Comparison of ENCODE assay signal across 15 cellular contexts in genomic region chr6:87484491-87484890, GRCh38. TPM values are rescaled to one million over a fixed set of nuclear protein-coding genes. Genes with fewer than 3 reads are reported as not detected.
DNase-seq lines count a peak whose midpoint lies in the region; ATAC-seq and TF ChIP-seq lines count a peak whose summit lies in the region.
"Had no signal": no experiment of that assay in that cellular context is flagged by ENCODE, and none has a peak within 500 bp of the region (broad histone marks: within the 10 kb centered on the region; RNA-seq: fewer than 3 reads in every experiment).

No MANE protein-coding gene starts in this region.

- peaks cover 9% of the 10 kb centered on the region for H3K4me1 Mint-ChIP-seq in chondrocyte (ENCODE audit: low read depth)
- no peaks in the 10 kb centered on the region for H3K4me1 Mint-ChIP-seq in activated naive CD8-positive, alpha-beta T cell treated with anti-CD3 and anti-CD28 coated beads, Interleukin-2, amount 50 U/mL, for 24 hours
- H3K4me1 Mint-ChIP-seq in CD8-positive, alpha-beta T cell (ENCODE audit: low read depth) = peaks cover 3% of the 10 kb centered on the region

- H3K9me3 Mint-ChIP-seq in chondrocyte (ENCODE audit: low read depth) = peaks cover 4% of the 10 kb centered on the region
- no peaks in the 10 kb centered on the region for H3K9me3 Mint-ChIP-seq in activated naive CD8-positive, alpha-beta T cell treated with anti-CD3 and anti-CD28 coated beads, Interleukin-2, amount 50 U/mL, for 24 hours
- no peaks in the 10 kb centered on the region for H3K9me3 Mint-ChIP-seq in CD8-positive, alpha-beta T cell

- POLR2A ChIA-PET in HEK293 (lab: Yijun Ruan, JAX) (no interaction called here), RWPE1 (lab: Yijun Ruan, JAX; ENCODE audit: low non-redundant PET) (no interaction called here)
- POLR2A ChIA-PET in CD8-positive, alpha-beta T cell (lab: Charles Lee) = no interaction called here

- no peak overlapping the region for H3K4me3 Mint-ChIP-seq in chondrocyte (ENCODE audit: unreplicated experiment)
- no peak overlapping the region for H3K4me3 Mint-ChIP-seq in activated naive CD8-positive, alpha-beta T cell treated with anti-CD3 and anti-CD28 coated beads, Interleukin-2, amount 50 U/mL, for 24 hours
- H3K4me3 Mint-ChIP-seq in CD8-positive, alpha-beta T cell = no peak overlapping the region

- CTCF ChIA-PET in HEK293 (lab: Yijun Ruan, JAX) (no interaction called here), RWPE1 (lab: Yijun Ruan, JAX) (no interaction called here)
- CTCF ChIA-PET in CD8-positive, alpha-beta T cell (lab: Charles Lee) = no interaction called here

- H3K36me3 Mint-ChIP-seq in chondrocyte (ENCODE audit: low read depth) = peaks cover 5% of the 10 kb centered on the region
- H3K36me3 Mint-ChIP-seq in activated naive CD8-positive, alpha-beta T cell treated with anti-CD3 and anti-CD28 coated beads, Interleukin-2, amount 50 U/mL, for 24 hours (ENCODE audit: low read depth) = peaks cover 6% of the 10 kb centered on the region
- H3K36me3 Mint-ChIP-seq in CD8-positive, alpha-beta T cell = peaks cover 19% of the 10 kb centered on the region

- H3K27ac ChIP-seq in HEK293 (ENCODE audit: extremely low read depth, low read depth, low read length) (no peak overlapping the region), RWPE1 (no peak overlapping the region)
- no peak overlapping the region for H3K27ac ChIP-seq in CD8-positive, alpha-beta T cell (ENCODE audit: low read depth, low read length)
- H3K27ac ChIP-seq: C4-2B, SK-N-MC had no signal

- peak; percentile 46 for DNase-seq in RWPE1 (ENCODE audit: low spot score)
- no peak for DNase-seq in chondrocyte (ENCODE audit: low spot score)
- no peak for DNase-seq in left colon
- DNase-seq in ecto neural progenitor cell (ENCODE audit: low spot score) = no peak
- DNase-seq in anterior cingulate cortex (lab: John Stamatoyannopoulos, UW) = no peak
- DNase-seq in activated naive CD8-positive, alpha-beta T cell treated with anti-CD3 and anti-CD28 coated beads, Interleukin-2, amount 50 U/mL, for 24 hours = no peak
- DNase-seq in CD8-positive, alpha-beta T cell = no peak
- DNase-seq: DMS 273 treated with DMSO at 0.1 percent for 48 hours, NCI-H1436, NCI-H2029, NCI-H510A had no signal

- intact Hi-C loops in left colon (cut with DNase I, micrococcal nuclease) = no loop called here
- intact Hi-C loops in CD8-positive, alpha-beta T cell (cut with DNase I, micrococcal nuclease) = no loop called here

- H3K36me3 ChIP-seq in HEK293 (ENCODE audit: control insufficient read depth in 2 of 2, insufficient read depth in 1 of 2, low read length in 2 of 2) = peaks cover 0 to 14% of the 10 kb centered on the region in 2 experiments; a peak in 1 of 3 replicates
- no peaks in the 10 kb centered on the region for H3K36me3 ChIP-seq in CD8-positive, alpha-beta T cell (ENCODE audit: insufficient read depth, low read length)

- TF ChIP-seq CTCF in HEK293 (tag by site-specific recombination; IDR thresholded peaks at IDR 0.05) (no peak), RWPE1 (conservative IDR thresholded peaks at IDR 0.05; ENCODE audit: low read depth) (no peak), chondrocyte (IDR thresholded peaks at IDR 0.05) (no peak)
- TF ChIP-seq CTCF in CD8-positive, alpha-beta T cell (IDR thresholded peaks at IDR 0.05) = no peak

- H3K27me3 ChIP-seq in CD8-positive, alpha-beta T cell (ENCODE audit: insufficient read depth, low read length) = no peaks in the 10 kb centered on the region

- ATAC-seq in left colon = peak; percentile 87
- no peak for ATAC-seq in activated naive CD8-positive, alpha-beta T cell treated with anti-CD3 and anti-CD28 coated beads, Interleukin-2, amount 50 U/mL, for 24 hours
- ATAC-seq in CD8-positive, alpha-beta T cell = no peak
- ATAC-seq: Right ventricle myocardium inferior had no signal

- no peaks in the 10 kb centered on the region for H3K27me3 Mint-ChIP-seq in chondrocyte (ENCODE audit: low read depth)
- no peaks in the 10 kb centered on the region for H3K27me3 Mint-ChIP-seq in activated naive CD8-positive, alpha-beta T cell treated with anti-CD3 and anti-CD28 coated beads, Interleukin-2, amount 50 U/mL, for 24 hours
- H3K27me3 Mint-ChIP-seq in CD8-positive, alpha-beta T cell (ENCODE audit: low read depth) = no peaks in the 10 kb centered on the region

- peak overlapping the region; percentile 42 for H3K27ac Mint-ChIP-seq in chondrocyte (ENCODE audit: unreplicated experiment)
- H3K27ac Mint-ChIP-seq in activated naive CD8-positive, alpha-beta T cell treated with anti-CD3 and anti-CD28 coated beads, Interleukin-2, amount 50 U/mL, for 24 hours = no peak overlapping the region
- no peak overlapping the region for H3K27ac Mint-ChIP-seq in CD8-positive, alpha-beta T cell

- no peaks in the 10 kb centered on the region for H3K9me3 ChIP-seq in HEK293 (ENCODE audit: control insufficient read depth, insufficient read depth, low read depth, low read length)
- H3K9me3 ChIP-seq in CD8-positive, alpha-beta T cell (ENCODE audit: low read length) = no peaks in the 10 kb centered on the region

- H3K4me3 ChIP-seq in HEK293 (ENCODE audit: low read depth, low read length) = no peak overlapping the region
- H3K4me3 ChIP-seq in CD8-positive, alpha-beta T cell (ENCODE audit: low read depth, low read length) = no peak overlapping the region
- H3K4me3 ChIP-seq: SK-N-MC had no signal

- no peaks in the 10 kb centered on the region for H3K4me1 ChIP-seq in HEK293 (ENCODE audit: control insufficient read depth, insufficient read depth, low read length)
- H3K4me1 ChIP-seq in CD8-positive, alpha-beta T cell (ENCODE audit: insufficient read depth, low read length) = no peaks in the 10 kb centered on the region

TF ChIP-seq in HEK293, 187 proteins besides CTCF, POLR2A, EP300 and RAD21:
- TF ChIP-seq ZNF510 (tag by site-specific recombination; IDR thresholded peaks at IDR 0.05; ENCODE audit: insufficient replicate concordance) = no peak
- TF ChIP-seq, protein P1, sequence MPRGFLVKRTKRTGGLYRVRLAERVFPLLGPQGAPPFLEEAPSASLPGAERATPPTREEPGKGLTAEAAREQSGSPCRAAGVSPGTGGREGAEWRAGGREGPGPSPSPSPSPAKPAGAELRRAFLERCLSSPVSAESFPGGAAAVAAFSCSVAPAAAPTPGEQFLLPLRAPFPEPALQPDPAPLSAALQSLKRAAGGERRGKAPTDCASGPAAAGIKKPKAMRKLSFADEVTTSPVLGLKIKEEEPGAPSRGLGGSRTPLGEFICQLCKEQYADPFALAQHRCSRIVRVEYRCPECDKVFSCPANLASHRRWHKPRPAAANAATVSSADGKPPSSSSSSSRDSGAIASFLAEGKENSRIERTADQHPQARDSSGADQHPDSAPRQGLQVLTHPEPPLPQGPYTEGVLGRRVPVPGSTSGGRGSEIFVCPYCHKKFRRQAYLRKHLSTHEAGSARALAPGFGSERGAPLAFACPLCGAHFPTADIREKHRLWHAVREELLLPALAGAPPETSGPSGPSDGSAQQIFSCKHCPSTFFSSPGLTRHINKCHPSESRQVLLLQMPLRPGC (tag by site-specific recombination; IDR thresholded peaks at IDR 0.05) = no peak
- peak; percentile 97 for TF ChIP-seq ZNF223 (tag by site-specific recombination; IDR thresholded peaks at IDR 0.05)
- 0 out of 2 replicates have a peak, but pooled peaks have one; percentile 25 for TF ChIP-seq KLF1 (tag by site-specific recombination; IDR thresholded peaks at IDR 0.05)
- TF ChIP-seq ZNF148 (tag by site-specific recombination; IDR thresholded peaks at IDR 0.05; ENCODE audit: borderline replicate concordance) = no peak
- TF ChIP-seq BCL11A (tag by site-specific recombination; IDR thresholded peaks at IDR 0.05; ENCODE audit: low read depth) = no peak
- peak; percentile 62; the same call in 1 of the 2 replicates for TF ChIP-seq KLF17 (tag by site-specific recombination; IDR thresholded peaks at IDR 0.05)
TF ChIP-seq in HEK293: peak in this region for 3.

RNA-seq across cellular contexts. Expression of gene SLC35A1, which starts 11.7 kb away (rescaled TPM):
- total RNA-seq in chondrocyte (14.4 to 16.8 TPM (median 16.1 TPM) in 3 replicates), left colon (10 to 100 TPM; 44.1 to 47.2 TPM)
- 1 to 10 TPM; 4.3 to 4.9 TPM for total RNA-seq in CD8-positive, alpha-beta T cell
